ENCODE assay signal across 2 cellular contexts in the genomic region with DNA sequence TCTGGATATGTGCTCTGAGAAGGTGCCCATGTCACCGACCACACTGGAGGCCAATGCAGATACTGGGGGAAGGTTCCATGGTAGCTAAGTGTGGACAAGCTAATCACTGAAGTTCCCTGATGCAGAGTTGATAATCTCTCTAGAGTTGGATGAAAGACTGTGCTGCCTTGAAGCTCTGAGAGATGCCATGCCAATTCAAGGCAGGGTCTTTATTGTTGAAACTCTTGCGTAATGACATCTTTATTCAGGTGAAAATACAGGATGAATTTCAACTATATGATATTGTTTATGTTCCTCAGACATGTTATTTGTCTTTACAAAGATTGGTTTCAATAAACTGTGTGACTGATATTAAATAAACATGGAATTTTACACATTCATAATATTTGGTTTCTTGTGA.
TF ChIP-seq lines count a peak whose summit lies in the region.

No MANE protein-coding gene starts in this region.

TF ChIP-seq in A549, 52 proteins besides CTCF, POLR2A, EP300 and RAD21:
- TF ChIP-seq HDAC2 (IDR thresholded peaks at IDR 0.05) (no peak), BHLHE40 (IDR thresholded peaks at IDR 0.05; ENCODE audit: low read depth, low read length) (no peak), CEBPB (IDR thresholded peaks at IDR 0.05) (0 out of 4 replicates have a peak, but pooled peaks of 1 of the 2 experiments have one; percentile 26), PHF8 (IDR thresholded peaks at IDR 0.05; ENCODE audit: borderline replicate concordance, low read depth) (no peak)

TF ChIP-seq in H1, 55 proteins besides CTCF, POLR2A, EP300 and RAD21:
- peak; percentile 86 for TF ChIP-seq CEBPB (IDR thresholded peaks at IDR 0.05; ENCODE audit: low read depth, low read length)
- TF ChIP-seq CTBP2 (IDR thresholded peaks at IDR 0.05; ENCODE audit: borderline replicate concordance, insufficient read depth, insufficient read length, low read length), result no peak
- TF ChIP-seq SUZ12 (IDR thresholded peaks at IDR 0.05; ENCODE audit: low read length), result no peak
- TF ChIP-seq SIRT6 (IDR thresholded peaks at IDR 0.05; ENCODE audit: low read length), result no peak
